ENCODE assay signal across 29 cellular contexts in the genomic region with DNA sequence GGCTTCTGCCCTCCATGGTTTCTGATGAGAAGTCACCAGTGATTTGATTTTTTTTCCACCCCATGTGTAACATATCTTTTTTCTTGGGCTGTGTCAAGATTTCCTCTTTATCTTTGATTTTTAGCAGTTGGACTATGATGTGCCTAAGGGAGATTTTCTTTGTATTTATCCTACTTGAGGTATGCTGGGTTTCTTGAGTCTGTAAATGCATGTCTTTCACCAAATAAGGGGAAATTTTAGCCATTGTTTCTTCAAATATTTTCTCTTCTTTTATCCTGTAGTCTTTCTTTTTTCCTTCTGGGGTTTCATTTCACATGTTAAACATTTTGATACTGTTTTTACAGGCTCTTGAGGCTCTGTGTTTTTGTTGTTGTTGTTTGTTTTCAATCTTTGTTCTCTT.
"Had no signal": no experiment of that assay in that cellular context is flagged by ENCODE, and none has a peak within 500 bp of the region (broad histone marks: within the 10 kb centered on the region; RNA-seq: fewer than 3 reads in every experiment).

No MANE protein-coding gene starts in this region.

- H3K27ac ChIP-seq: ovary, parathyroid adenoma, psoas muscle, right lobe of liver, sigmoid colon, stomach, thoracic aorta, thyroid gland, tibial nerve, vagina had no signal

- H3K27ac Mint-ChIP-seq: natural killer cell treated with Interleukin-12 subunit alpha and Interleukin-12 subunit beta and Interleukin-15 and Interleukin-18, amount 100 ng/mL, for 72 hours; nephron progenitor cell; progenitor cell of endocrine pancreas; stimulated activated effector memory CD8-positive, alpha-beta T cell treated with anti-CD3 and anti-CD28 coated beads, Interleukin-12 subunit alpha, Interleukin-12 subunit beta, amount 100 ng/mL, for 72 hours; stimulated activated naive B cell treated with anti-CD40 and anti-IgM and Interleukin-4, amounts not matched to agents 10 μg/mL and 1 μg/mL and 100 μg/mL, for 72 hours; stimulated activated naive CD8-positive, alpha-beta T cell treated with anti-CD3 and anti-CD28 coated beads, Interleukin-15, Interleukin-2, amounts not matched to agents 100 ng/mL and 50 ng/mL, for 24 hours had no signal

- ATAC-seq: naive thymus-derived CD8-positive, alpha-beta T cell; natural killer cell treated with Interleukin-12 subunit alpha and Interleukin-12 subunit beta and Interleukin-15 and Interleukin-18, amount 100 ng/mL, for 72 hours; psoas muscle; right cardiac atrium; right lobe of liver; stimulated activated effector memory CD8-positive, alpha-beta T cell treated with anti-CD3 and anti-CD28 coated beads, Interleukin-12 subunit alpha, Interleukin-12 subunit beta, amount 100 ng/mL, for 72 hours; stimulated activated naive B cell treated with anti-CD40 and anti-IgM and Interleukin-4, amounts not matched to agents 10 μg/mL and 1 μg/mL and 100 μg/mL, for 72 hours had no signal

- H3K27me3 ChIP-seq: ovary, right lobe of liver, sigmoid colon, stomach, thyroid gland, tibial nerve, upper lobe of left lung, vagina had no signal

- H3K4me3 ChIP-seq: ovary, psoas muscle, right lobe of liver, sigmoid colon, stomach, thoracic aorta, thyroid gland, tibial nerve, upper lobe of left lung, vagina had no signal

- H3K4me1 Mint-ChIP-seq: neural crest cell; stimulated activated naive B cell treated with anti-CD40 and anti-IgM and Interleukin-4, amounts not matched to agents 10 μg/mL and 1 μg/mL and 100 μg/mL, for 72 hours had no signal

- H3K36me3 Mint-ChIP-seq: stimulated activated effector memory CD8-positive, alpha-beta T cell treated with anti-CD3 and anti-CD28 coated beads, Interleukin-12 subunit alpha, Interleukin-12 subunit beta, amount 100 ng/mL, for 72 hours had no signal

- DNase-seq: naive thymus-derived CD8-positive, alpha-beta T cell; nephron progenitor cell; occipital lobe; ovary; posterior cingulate gyrus; psoas muscle; right cardiac atrium; right lobe of liver; sigmoid colon; small intestine; stimulated activated CD4-positive, alpha-beta T cell treated with anti-CD3 and anti-CD28 coated beads, Interleukin-15, amount 100 ng/mL, for 24 hours; stimulated activated CD4-positive, alpha-beta T cell treated with anti-CD3 and anti-CD28 coated beads, Interleukin-2, amount 100 ng/mL, for 24 hours; stimulated activated CD4-positive, alpha-beta T cell treated with anti-CD3 and anti-CD28 coated beads, Interleukin-2, amount 100 ng/mL, for 48 hours; stimulated activated CD4-positive, alpha-beta T cell treated with anti-CD3 and anti-CD28 coated beads, Interleukin-4, amount 100 ng/mL, for 24 hours; stimulated activated naive B cell treated with anti-CD40 and anti-IgM and Interleukin-4, amounts not matched to agents 10 μg/mL and 1 μg/mL and 100 μg/mL, for 72 hours; stimulated activated naive CD4-positive, alpha-beta T cell treated with Interleukin-2 at 50 U/mL for 16 hours; stomach; thyroid gland; trophoblast cell; upper lobe of left lung had no signal

- H3K27me3 Mint-ChIP-seq: progenitor cell of endocrine pancreas had no signal

- H3K4me3 Mint-ChIP-seq: naive thymus-derived CD8-positive, alpha-beta T cell; natural killer cell treated with Interleukin-12 subunit alpha and Interleukin-12 subunit beta and Interleukin-15 and Interleukin-18, amount 100 ng/mL, for 72 hours; nephron progenitor cell; neural crest cell; stimulated activated effector memory CD8-positive, alpha-beta T cell treated with anti-CD3 and anti-CD28 coated beads, Interleukin-12 subunit alpha, Interleukin-12 subunit beta, amount 100 ng/mL, for 72 hours; stimulated activated naive B cell treated with anti-CD40 and anti-IgM and Interleukin-4, amounts not matched to agents 10 μg/mL and 1 μg/mL and 100 μg/mL, for 72 hours; stimulated activated naive CD8-positive, alpha-beta T cell treated with anti-CD3 and anti-CD28 coated beads, Interleukin-15, Interleukin-2, amounts not matched to agents 100 ng/mL and 50 ng/mL, for 24 hours had no signal
